Comparison of ENCODE assay signal across 29 cellular contexts in genomic region chr12:113651662-113652061, GRCh38.
"Had no signal": no experiment of that assay in that cellular context is flagged by ENCODE, and none has a peak within 500 bp of the region (broad histone marks: within the 10 kb centered on the region; RNA-seq: fewer than 3 reads in every experiment).

No MANE protein-coding gene starts in this region.

- H3K27me3 ChIP-seq: colonic mucosa, foreskin keratinocyte had no signal

- H3K27ac Mint-ChIP-seq: dendritic cell treated with granulocyte-macrophage colony-stimulating factor and Interleukin-4, amounts not matched to agents 40 ng/mL and 50 ng/mL, for 4 days; effector memory CD8-positive, alpha-beta T cell; endodermal cell had no signal

- H3K27ac ChIP-seq: colonic mucosa, coronary artery, dorsolateral prefrontal cortex, epithelial cell of prostate, esophagus muscularis mucosa, esophagus squamous epithelium, foreskin keratinocyte, gastrocnemius medialis, gastroesophageal sphincter, heart left ventricle, heart right ventricle had no signal

- DNase-seq: colonic mucosa; cortex of kidney; dermis blood vessel endothelial cell; dorsolateral prefrontal cortex; effector CD4-positive, alpha-beta T cell; effector CD8-positive, alpha-beta T cell; effector memory CD4-positive, alpha-beta T cell; effector memory CD8-positive, alpha-beta T cell; endodermal cell; erythroblast; esophagus squamous epithelium; foreskin fibroblast; foreskin keratinocyte; foreskin melanocyte; gastrocnemius medialis; glutamatergic neuron; head of caudate nucleus; heart left ventricle; heart right ventricle had no signal

- H3K4me3 Mint-ChIP-seq: dendritic cell treated with granulocyte-macrophage colony-stimulating factor and Interleukin-4, amounts not matched to agents 40 ng/mL and 50 ng/mL, for 4 days; effector memory CD8-positive, alpha-beta T cell; endodermal cell had no signal

- H3K36me3 ChIP-seq: colonic mucosa, esophagus muscularis mucosa, esophagus squamous epithelium, gastrocnemius medialis, gastroesophageal sphincter, heart left ventricle, heart right ventricle had no signal

- H3K9me3 Mint-ChIP-seq: effector memory CD8-positive, alpha-beta T cell had no signal

- H3K9me3 ChIP-seq: colonic mucosa, gastrocnemius medialis had no signal

- H3K4me3 ChIP-seq: colonic mucosa, coronary artery, dorsolateral prefrontal cortex, esophagus muscularis mucosa, esophagus squamous epithelium, gastrocnemius medialis, gastroesophageal sphincter, heart left ventricle, heart right ventricle had no signal

- H3K4me1 ChIP-seq: colonic mucosa, esophagus muscularis mucosa, esophagus squamous epithelium, foreskin keratinocyte, gastrocnemius medialis, gastroesophageal sphincter, heart left ventricle, heart right ventricle had no signal

- FAIRE-seq: colon, endometrium, endothelial cell of umbilical vein, frontal cortex had no signal

- ATAC-seq: effector memory CD8-positive, alpha-beta T cell; esophagus mucosa; foreskin keratinocyte; gastrocnemius medialis; gastroesophageal sphincter; heart left ventricle; heart right ventricle had no signal
